8 cellular contexts compared by ENCODE assay signal in the genomic region with DNA sequence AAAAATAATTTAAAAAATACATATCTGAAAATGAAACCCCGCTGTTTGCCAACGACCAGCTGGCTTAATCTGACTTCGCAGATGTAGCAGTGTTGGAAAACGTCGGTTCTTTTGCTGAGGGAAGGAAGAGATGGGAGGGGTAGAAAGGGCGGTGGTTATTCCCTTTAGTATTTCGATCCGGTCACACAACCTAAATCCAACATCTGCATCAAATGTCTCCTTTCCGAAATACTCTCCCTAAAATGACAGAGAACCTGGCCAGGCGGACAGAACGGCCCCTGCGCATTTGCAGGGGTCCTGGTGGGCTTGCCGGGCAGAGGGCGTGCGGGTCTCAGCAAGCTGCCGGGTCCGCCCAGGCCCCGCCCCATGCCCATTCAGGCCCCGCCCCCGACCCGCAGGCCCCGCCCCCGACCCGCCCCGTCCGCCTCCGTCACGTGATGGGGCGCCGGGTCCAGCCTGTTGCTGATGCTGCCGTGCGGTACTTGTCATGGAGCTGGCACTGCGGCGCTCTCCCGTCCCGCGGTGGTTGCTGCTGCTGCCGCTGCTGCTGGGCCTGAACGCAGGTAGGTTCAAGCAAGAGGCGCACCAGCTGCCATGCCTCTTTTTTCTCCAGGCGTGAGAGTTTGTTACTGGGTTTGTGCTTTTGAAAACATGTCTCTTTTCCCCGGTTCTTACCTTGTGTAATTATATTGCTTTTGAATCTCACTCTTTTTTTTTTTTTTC. TPM values are rescaled to one million over a fixed set of nuclear protein-coding genes. Genes with fewer than 3 reads are reported as not detected.
DNase-seq lines count a peak whose midpoint lies in the region; TF ChIP-seq lines count a peak whose summit lies in the region.

A gene with protein sequence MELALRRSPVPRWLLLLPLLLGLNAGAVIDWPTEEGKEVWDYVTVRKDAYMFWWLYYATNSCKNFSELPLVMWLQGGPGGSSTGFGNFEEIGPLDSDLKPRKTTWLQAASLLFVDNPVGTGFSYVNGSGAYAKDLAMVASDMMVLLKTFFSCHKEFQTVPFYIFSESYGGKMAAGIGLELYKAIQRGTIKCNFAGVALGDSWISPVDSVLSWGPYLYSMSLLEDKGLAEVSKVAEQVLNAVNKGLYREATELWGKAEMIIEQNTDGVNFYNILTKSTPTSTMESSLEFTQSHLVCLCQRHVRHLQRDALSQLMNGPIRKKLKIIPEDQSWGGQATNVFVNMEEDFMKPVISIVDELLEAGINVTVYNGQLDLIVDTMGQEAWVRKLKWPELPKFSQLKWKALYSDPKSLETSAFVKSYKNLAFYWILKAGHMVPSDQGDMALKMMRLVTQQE (plus strand): TSS at position 459 of the 723 bp plus-strand sequence. CDS start 29 bp downstream, at position 488.

- peaks cover 12% of the 10 kb centered on the region for H3K4me1 ChIP-seq in DOHH2 (ENCODE audit: control insufficient read depth, low read length)

- in situ Hi-C loops in SK-MEL-5 (cut with HindIII; ENCODE audit: low pct_unique_long_range_greater_than_20kb, low sequenced_read_pairs) = no loop called here

- peak within 1 kb of the TSS; percentile 85 for H3K4me3 ChIP-seq in DOHH2 (ENCODE audit: low read length)

- TF ChIP-seq CTCF in DOHH2 (IDR thresholded peaks at IDR 0.05; ENCODE audit: low read depth, low read length, poor library complexity, severe bottlenecking) = no peak

- no peaks in the 10 kb centered on the region for H3K9me3 ChIP-seq in DOHH2 (ENCODE audit: control insufficient read depth, insufficient read depth, low read length)

- H3K9me2 ChIP-seq in DOHH2 (replicated peaks; ENCODE audit: control insufficient read depth, low read length) = no peaks in the 10 kb centered on the region

- H3K79me2 ChIP-seq in DOHH2 (ENCODE audit: control insufficient read depth, low read length) = peaks cover 20% of the 10 kb centered on the region

- H3K27ac ChIP-seq in DOHH2 (ENCODE audit: low read depth, low read length) = peak within 1 kb of the TSS; percentile 40

- H3K27me3 ChIP-seq in DOHH2 (ENCODE audit: control insufficient read depth, low read length) = peaks cover 3% of the 10 kb centered on the region; the same call in 1 of the 2 replicates

- H3K4me2 ChIP-seq in DOHH2 (ENCODE audit: low read length) = peak within 1 kb of the TSS; percentile 85

- no peaks in the 10 kb centered on the region for H4K20me1 ChIP-seq in DOHH2 (ENCODE audit: control insufficient read depth, insufficient read depth, low read depth, low read length)

- DNase-seq in H4 (ENCODE audit: low spot score) (peak; percentile 85), M059J (ENCODE audit: low read depth) (peak; percentile 73), SK-MEL-5 (ENCODE audit: low read depth, low spot score) (peak; percentile 80), germinal center (ENCODE audit: low spot score) (peak; percentile 95), occipital lobe (lab: John Stamatoyannopoulos, UW) (peak; percentile 88), superior temporal gyrus (ENCODE audit: extremely low spot score) (peak; percentile 83)
- DNase-seq in activated naive CD4-positive, alpha-beta T cell treated with Interleukin-2 at 50 U/mL for 16 hours = peak; percentile 80

- H3F3A ChIP-seq in DOHH2 (ENCODE audit: control insufficient read depth, insufficient read depth) = 0 out of 2 replicates have a peak, but pooled peaks cover 3% of the 10 kb centered on the region

- peaks cover 5% of the 10 kb centered on the region for H3K36me3 ChIP-seq in DOHH2 (ENCODE audit: control insufficient read depth, low read length)

RNA-seq across cellular contexts. Expression of the gene that starts here (rescaled TPM):
- total RNA-seq in H4 (2014; rRNA removed; shearing (Covaris generic)) = 156 and 191 TPM in 2 replicates
- 95.9 and 99.5 TPM in 2 replicates for total RNA-seq in M059J (2014; rRNA removed; shearing (Covaris generic))
- 124 and 141 TPM in 2 replicates for total RNA-seq in SK-MEL-5 (2014; rRNA removed; shearing (Covaris generic))
- 112 and 116 TPM in 2 replicates for polyA plus RNA-seq in SK-MEL-5 (2015; cell fraction: cytosol; rRNA removed)
- polyA plus RNA-seq in SK-MEL-5 (2015; cell fraction: nucleus; rRNA removed) = 113 and 121 TPM in 2 replicates
- total RNA-seq in occipital lobe = 5.6 TPM

Comparison
In these comparisons a context has a peak if more than half of its experiments do, and no peak if none do; other contexts are left out.
1. Peak in every context shown above with its lines: DNase-seq, H3K4me3 ChIP-seq and H3K27ac ChIP-seq.
2. RNA of the gene that starts here (total RNA-seq): 156 to 191 TPM in H4, 124 to 141 TPM in SK-MEL-5 and 95.9 to 99.5 TPM in M059J; 5.6 TPM in occipital lobe (single experiment); every median in the first group is over 10 times any median in the second.